Comparison of ENCODE assay signal across 30 cellular contexts in the genomic region with DNA sequence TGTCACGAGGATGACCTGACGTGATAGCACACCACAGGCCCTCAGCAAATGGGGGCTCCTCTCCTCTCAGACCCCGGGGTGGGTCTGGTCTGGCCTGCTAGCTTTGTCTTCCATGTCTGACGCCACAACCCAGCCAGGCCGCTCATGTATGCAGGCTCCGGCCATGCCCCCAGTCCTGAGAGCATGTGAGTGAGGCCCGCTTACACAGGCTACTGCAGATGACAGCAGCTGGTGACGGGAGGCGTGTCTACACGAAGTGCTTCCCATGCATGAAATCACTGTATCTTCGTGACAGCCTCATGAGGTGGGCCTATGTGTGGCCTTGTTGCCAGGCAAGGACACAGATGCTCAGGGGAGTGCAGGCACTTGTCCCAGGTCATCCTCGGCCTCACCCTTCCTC. TPM values are rescaled to one million over a fixed set of nuclear protein-coding genes. Genes with fewer than 3 reads are reported as not detected.
"Had no signal": no experiment of that assay in that cellular context is flagged by ENCODE, and none has a peak within 500 bp of the region (broad histone marks: within the 10 kb centered on the region; RNA-seq: fewer than 3 reads in every experiment).

No MANE protein-coding gene starts in this region.

- H3K27ac ChIP-seq: colonic mucosa, epithelial cell of prostate, esophagus squamous epithelium, neutrophil, ovary, stomach, transverse colon had no signal

- H3K4me1 ChIP-seq: colonic mucosa, stomach, transverse colon had no signal

- H3K4me3 ChIP-seq: colonic mucosa, esophagus squamous epithelium, mucosa of descending colon, ovary, stomach, transverse colon had no signal

- H3K36me3 ChIP-seq: colonic mucosa, ovary, transverse colon had no signal

- DNase-seq: activated CD4-positive, alpha-beta memory T cell treated with anti-CD3 and anti-CD28 coated beads for 36 hours; activated CD4-positive, alpha-beta T cell treated with anti-CD3 and anti-CD28 coated beads, Interleukin-2, amount 10 ng/mL, durations not matched to agents 24 days and 14 days; activated CD4-positive, CD25-positive, alpha-beta regulatory T cell treated with anti-CD3 and anti-CD28 coated beads, Interleukin-2, amount 50 U/mL, for 72 hours; activated CD8-positive, alpha-beta memory T cell treated with anti-CD3 and anti-CD28 coated beads, Interleukin-2, amount 50 U/mL, for 4 hours; activated gamma-delta T cell treated with Interleukin-2 at 50 U/mL for 16 hours; activated T-cell treated with anti-CD3 and anti-CD28 coated beads, Interleukin-2, amount 50 U/mL, for 1 hour; colonic mucosa; effector CD8-positive, alpha-beta T cell; esophagus squamous epithelium; foreskin melanocyte; left ventricle myocardium superior; mucosa of descending colon; ovary; small intestine; stimulated activated CD4-positive, alpha-beta T cell treated with anti-CD3 and anti-CD28 coated beads, Interleukin-1b, Interleukin-23, amount 100 ng/mL, for 48 hours; stimulated activated CD4-positive, alpha-beta T cell treated with anti-CD3 and anti-CD28 coated beads, Interleukin-4, amount 100 ng/mL, for 4 hours; stimulated activated CD8-positive, alpha-beta memory T cell treated with anti-CD3 and anti-CD28 coated beads, Interleukin-4, amount 100 ng/mL, for 48 hours; stomach; T1000; transverse colon had no signal

- ATAC-seq: left ventricle myocardium superior; mucosa of descending colon; natural killer cell treated with Interleukin-12 subunit alpha and Interleukin-12 subunit beta and Interleukin-15 and Interleukin-18, amount 100 ng/mL, for 72 hours; sciatic nerve; stimulated activated memory B cell treated with anti-CD40 and anti-IgM and Interleukin-4, amounts not matched to agents 10 μg/mL and 1 μg/mL and 100 μg/mL, for 72 hours had no signal

- H3K9me3 ChIP-seq: colonic mucosa, esophagus squamous epithelium, mucosa of descending colon, neutrophil, ovary, stomach, transverse colon had no signal

- H3K27me3 Mint-ChIP-seq: activated CD4-positive, alpha-beta memory T cell treated with anti-CD3 and anti-CD28 coated beads for 36 hours; activated CD4-positive, alpha-beta T cell treated with anti-CD3 and anti-CD28 coated beads, Interleukin-2, amount 10 ng/mL, durations not matched to agents 24 days and 14 days; activated naive CD4-positive, alpha-beta T cell treated with anti-CD3 and anti-CD28 coated beads, Interleukin-2, amount 50 U/mL, for 24 hours; natural killer cell treated with Interleukin-12 subunit alpha and Interleukin-12 subunit beta and Interleukin-15 and Interleukin-18, amount 100 ng/mL, for 72 hours; stimulated activated memory B cell treated with anti-CD40 and anti-IgM and Interleukin-4, amounts not matched to agents 10 μg/mL and 1 μg/mL and 100 μg/mL, for 72 hours had no signal

- H3K4me3 Mint-ChIP-seq: activated CD4-positive, alpha-beta memory T cell treated with anti-CD3 and anti-CD28 coated beads for 36 hours; activated CD4-positive, alpha-beta T cell treated with anti-CD3 and anti-CD28 coated beads, Interleukin-2, amount 10 ng/mL, durations not matched to agents 24 days and 14 days; activated naive CD4-positive, alpha-beta T cell treated with anti-CD3 and anti-CD28 coated beads, Interleukin-2, amount 50 U/mL, for 24 hours; activated T-helper 1 cell treated with anti-CD3 and anti-CD28 coated beads, Interleukin-12 subunit alpha, Interleukin-12 subunit beta, Interleukin-2, Interleukin-4 antibody, amounts not matched to agents 30 ng/mL and 10 ng/mL and 1 ng/mL, durations not matched to agents 14 hours and 24 hours and 36 hours; natural killer cell treated with Interleukin-12 subunit alpha and Interleukin-12 subunit beta and Interleukin-15 and Interleukin-18, amount 100 ng/mL, for 72 hours; stimulated activated memory B cell treated with anti-CD40 and anti-IgM and Interleukin-4, amounts not matched to agents 10 μg/mL and 1 μg/mL and 100 μg/mL, for 72 hours; T-helper 1 cell treated with Interleukin-12 subunit alpha and Interleukin-12 subunit beta and Interleukin-4 antibody, amounts not matched to agents 30 μg/mL and 1 μg/mL, for 36 hours had no signal

- H3K4me1 Mint-ChIP-seq: activated CD4-positive, alpha-beta T cell treated with anti-CD3 and anti-CD28 coated beads, Interleukin-2, amount 10 ng/mL, durations not matched to agents 24 days and 14 days; activated naive CD4-positive, alpha-beta T cell treated with anti-CD3 and anti-CD28 coated beads, Interleukin-2, amount 50 U/mL, for 24 hours; stimulated activated memory B cell treated with anti-CD40 and anti-IgM and Interleukin-4, amounts not matched to agents 10 μg/mL and 1 μg/mL and 100 μg/mL, for 72 hours had no signal

- H3K27ac Mint-ChIP-seq: activated CD4-positive, alpha-beta memory T cell treated with anti-CD3 and anti-CD28 coated beads for 36 hours; activated CD4-positive, alpha-beta T cell treated with anti-CD3 and anti-CD28 coated beads, Interleukin-2, amount 10 ng/mL, durations not matched to agents 24 days and 14 days; activated naive CD4-positive, alpha-beta T cell treated with anti-CD3 and anti-CD28 coated beads, Interleukin-2, amount 50 U/mL, for 24 hours; activated T-helper 1 cell treated with anti-CD3 and anti-CD28 coated beads, Interleukin-12 subunit alpha, Interleukin-12 subunit beta, Interleukin-2, Interleukin-4 antibody, amounts not matched to agents 30 ng/mL and 10 ng/mL and 1 ng/mL, durations not matched to agents 14 hours and 24 hours and 36 hours; progenitor cell of endocrine pancreas; stimulated activated memory B cell treated with anti-CD40 and anti-IgM and Interleukin-4, amounts not matched to agents 10 μg/mL and 1 μg/mL and 100 μg/mL, for 72 hours; T-helper 1 cell treated with Interleukin-12 subunit alpha and Interleukin-12 subunit beta and Interleukin-4 antibody, amounts not matched to agents 30 μg/mL and 1 μg/mL, for 36 hours had no signal

- H3K27me3 ChIP-seq: colonic mucosa, neutrophil, ovary, stomach, transverse colon had no signal

- H3K36me3 Mint-ChIP-seq: activated CD4-positive, alpha-beta memory T cell treated with anti-CD3 and anti-CD28 coated beads for 36 hours; activated naive CD4-positive, alpha-beta T cell treated with anti-CD3 and anti-CD28 coated beads, Interleukin-2, amount 50 U/mL, for 24 hours; natural killer cell treated with Interleukin-12 subunit alpha and Interleukin-12 subunit beta and Interleukin-15 and Interleukin-18, amount 100 ng/mL, for 72 hours had no signal

- H3K9me3 Mint-ChIP-seq: activated CD4-positive, alpha-beta memory T cell treated with anti-CD3 and anti-CD28 coated beads for 36 hours; activated CD4-positive, alpha-beta T cell treated with anti-CD3 and anti-CD28 coated beads, Interleukin-2, amount 10 ng/mL, durations not matched to agents 24 days and 14 days; activated naive CD4-positive, alpha-beta T cell treated with anti-CD3 and anti-CD28 coated beads, Interleukin-2, amount 50 U/mL, for 24 hours; activated T-helper 1 cell treated with anti-CD3 and anti-CD28 coated beads, Interleukin-12 subunit alpha, Interleukin-12 subunit beta, Interleukin-2, Interleukin-4 antibody, amounts not matched to agents 30 ng/mL and 10 ng/mL and 1 ng/mL, durations not matched to agents 14 hours and 24 hours and 36 hours; natural killer cell treated with Interleukin-12 subunit alpha and Interleukin-12 subunit beta and Interleukin-15 and Interleukin-18, amount 100 ng/mL, for 72 hours; stimulated activated memory B cell treated with anti-CD40 and anti-IgM and Interleukin-4, amounts not matched to agents 10 μg/mL and 1 μg/mL and 100 μg/mL, for 72 hours; T-helper 1 cell treated with Interleukin-12 subunit alpha and Interleukin-12 subunit beta and Interleukin-4 antibody, amounts not matched to agents 30 μg/mL and 1 μg/mL, for 36 hours had no signal

RNA-seq across cellular contexts. Expression of gene WNT4, which starts 16.4 kb away (rescaled TPM):
- total RNA-seq: activated CD4-positive, alpha-beta memory T cell treated with anti-CD3 and anti-CD28 coated beads for 36 hours; activated CD4-positive, alpha-beta T cell treated with anti-CD3 and anti-CD28 coated beads, Interleukin-2, amount 10 ng/mL, durations not matched to agents 24 days and 14 days; activated CD8-positive, alpha-beta memory T cell treated with anti-CD3 and anti-CD28 coated beads for 36 hours; activated T-helper 1 cell treated with anti-CD3 and anti-CD28 coated beads, Interleukin-12 subunit alpha, Interleukin-12 subunit beta, Interleukin-2, Interleukin-4 antibody, amounts not matched to agents 30 ng/mL and 10 ng/mL and 1 ng/mL, durations not matched to agents 14 hours and 24 hours and 36 hours; natural killer cell treated with Interleukin-12 subunit alpha and Interleukin-12 subunit beta and Interleukin-15 and Interleukin-18, amount 100 ng/mL, for 72 hours had no signal
